In genomic region chr18:22964722-22965121, GRCh38 we compare ENCODE assay signal across 1 cellular context.
TF ChIP-seq lines count a peak whose summit lies in the region.

No MANE protein-coding gene starts in this region.

TF ChIP-seq in GM12878, 131 proteins besides CTCF, POLR2A, EP300 and RAD21 (continued from another document):
- TF ChIP-seq RUNX3 (IDR thresholded peaks at IDR 0.05; ENCODE audit: low read length) (no peak), EED (IDR thresholded peaks at IDR 0.05; ENCODE audit: low read depth) (no peak), NR2F1 (conservative IDR thresholded peaks at IDR 0.05) (no peak), HDAC6 (IDR thresholded peaks at IDR 0.05; ENCODE audit: unreplicated experiment) (no peak), ZNF207 (IDR thresholded peaks at IDR 0.05; ENCODE audit: borderline replicate concordance) (no peak), RB1 (IDR thresholded peaks at IDR 0.05; ENCODE audit: borderline replicate concordance) (no peak), STAT1 (conservative IDR thresholded peaks at IDR 0.05) (no peak), ZNF384 (IDR thresholded peaks at IDR 0.05; ENCODE audit: borderline replicate concordance, low read depth, low read length) (no peak), CREB1 (IDR thresholded peaks at IDR 0.05; ENCODE audit: low read depth) (no peak), EZH2 (IDR thresholded peaks at IDR 0.05; ENCODE audit: borderline replicate concordance, control insufficient read depth, low read depth, low read length) (no peak)
